10 cellular contexts compared by ENCODE assay signal in the genomic region with DNA sequence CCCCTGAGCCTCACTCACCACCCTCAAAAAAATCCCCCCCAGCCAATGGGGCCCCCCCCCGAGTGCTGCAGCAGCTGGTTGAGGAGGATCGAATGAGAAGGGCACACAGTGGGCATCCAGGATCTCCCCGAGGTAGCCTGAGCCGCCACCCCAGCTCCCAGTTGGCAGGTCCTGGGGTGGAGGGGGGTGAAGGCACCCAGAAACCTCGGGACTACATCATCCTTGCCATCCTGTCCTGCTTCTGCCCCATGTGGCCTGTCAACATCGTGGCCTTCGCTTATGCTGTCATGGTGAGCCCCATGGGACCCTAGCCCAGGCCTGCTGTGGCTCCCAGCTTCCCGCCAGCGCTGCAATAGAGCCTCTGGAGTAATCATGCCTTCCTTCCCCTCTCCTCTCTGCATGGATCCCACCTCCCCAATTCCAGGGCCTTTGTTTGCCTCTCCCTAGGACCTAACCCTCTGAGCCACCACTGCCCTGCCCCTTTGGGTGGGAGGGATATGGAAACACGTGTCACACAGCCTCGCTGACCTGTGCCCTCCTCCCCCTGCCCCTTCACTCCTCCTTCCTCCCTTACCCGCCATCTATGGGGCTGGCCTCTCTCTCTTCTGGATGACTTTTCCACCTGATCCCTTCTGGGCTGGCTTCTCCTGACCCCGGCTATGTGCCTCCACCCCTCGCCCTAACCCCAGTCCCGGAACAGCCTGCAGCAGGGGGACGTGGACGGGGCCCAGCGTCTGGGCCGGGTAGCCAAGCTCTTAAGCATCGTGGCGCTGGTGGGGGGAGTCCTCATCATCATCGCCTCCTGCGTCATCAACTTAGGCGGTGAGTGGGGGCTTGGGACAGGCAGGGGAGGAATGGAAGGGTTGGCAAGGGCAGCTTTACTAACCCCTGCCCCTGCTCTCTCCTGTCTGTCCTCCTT. TPM values are rescaled to one million over a fixed set of nuclear protein-coding genes. Genes with fewer than 3 reads are reported as not detected.
DNase-seq lines count a peak whose midpoint lies in the region; ATAC-seq and TF ChIP-seq lines count a peak whose summit lies in the region.
"Had no signal": no experiment of that assay in that cellular context is flagged by ENCODE, and none has a peak within 500 bp of the region (broad histone marks: within the 10 kb centered on the region; RNA-seq: fewer than 3 reads in every experiment).

No MANE protein-coding gene starts in this region.

- H3K36me3 Mint-ChIP-seq in H9 (ENCODE audit: insufficient read depth in 1 of 3, low read depth in 3 of 3) (peaks cover 16 to 30% (median 19%) of the 10 kb centered on the region in 3 experiments), natural killer cell (peaks cover 5% of the 10 kb centered on the region)

- POLR2A ChIA-PET in AG04450 (lab: Yijun Ruan, JAX) = interaction anchor here (1.9 kb wide), 1 partner anchor 12 kb away, joined by 4 read pairs; no protein-coding TSS in a partner anchor

- ATAC-seq in natural killer cell (no peak), HG02973 (IDR thresholded peaks at IDR 0.05; ENCODE audit: unreplicated experiment) (no peak)

- H3K27me3 ChIP-seq in AG04450 (ENCODE audit: control insufficient read depth, insufficient read depth, low read length) = no peaks in the 10 kb centered on the region
- no peaks in the 10 kb centered on the region for H3K27me3 ChIP-seq in H9 (ENCODE audit: insufficient read depth, low read length)
- H3K27me3 ChIP-seq in suprapubic skin = no peaks in the 10 kb centered on the region

- no peak for TF ChIP-seq POLR2A in suprapubic skin (IDR thresholded peaks at IDR 0.05)

- H3K4me3 ChIP-seq in AG04450 (ENCODE audit: low read depth, low read length) (0 out of 2 replicates have a peak overlapping the region, but pooled peaks have one; percentile 20), suprapubic skin (no peak overlapping the region)

- intact Hi-C loops in natural killer cell (cut with micrococcal nuclease) = no loop called here

- H2AK5ac ChIP-seq in H9 (ENCODE audit: insufficient read length, low read length) = no peak overlapping the region

- TF ChIP-seq CTCF in AG04450 (IDR thresholded peaks at IDR 0.05; ENCODE audit: low read depth, low read length) (no peak), H9 (conservative IDR thresholded peaks at IDR 0.05) (no peak), natural killer cell (IDR thresholded peaks at IDR 0.05) (no peak), suprapubic skin (IDR thresholded peaks at IDR 0.05) (no peak)

- peak overlapping the region; percentile 26 for H3K9ac ChIP-seq in H9 (ENCODE audit: extremely low read depth, insufficient read length, low read length)

- no CpG with 5 or more reads among the region's 24 CpGs for WGBS in H9 (ENCODE audit: extremely low coverage, insufficient read length, low lambda C conversion rate)
- 86% methylated on average over 19 of the region's 24 CpGs for WGBS in suprapubic skin

- H3K4me1 ChIP-seq in H9 (ENCODE audit: insufficient read depth, low read length) (peaks cover 6% of the 10 kb centered on the region; the same call in 1 of the 2 replicates), suprapubic skin (peaks cover 81% of the 10 kb centered on the region)

- peak overlapping the region; percentile 59 for H3K4me2 ChIP-seq in H9 (ENCODE audit: insufficient read depth, insufficient read length, low read length)

- no peak overlapping the region for H2BK120ac ChIP-seq in H9 (ENCODE audit: low read depth, low read length, poor library complexity, severe bottlenecking)

- no peak overlapping the region for H3K18ac ChIP-seq in H9 (ENCODE audit: insufficient read length, low read depth, low read length)

- H3K27ac ChIP-seq in AG04450 (ENCODE audit: low read depth, low read length) = peak overlapping the region; percentile 11
- H3K27ac ChIP-seq in H9 (ENCODE audit: insufficient read length, low read depth, low read length) = no peak overlapping the region
- H3K27ac ChIP-seq in cingulate gyrus (ENCODE audit: low read depth, low read length) = peak overlapping the region; percentile 69
- H3K27ac ChIP-seq in suprapubic skin = no peak overlapping the region

- H3K27ac Mint-ChIP-seq in H9 = peak overlapping the region in 2 of 3 experiments; percentile 59 to 72; a peak in 4 of 7 replicates
- H3K27ac Mint-ChIP-seq in natural killer cell = no peak overlapping the region

- H3K4me1 Mint-ChIP-seq in H9 (peaks cover 51 to 68% of the 10 kb centered on the region in 2 experiments), natural killer cell (peaks cover 50 to 72% of the 10 kb centered on the region in 2 donors)

- H3K36me3 ChIP-seq in suprapubic skin = peaks cover 16% of the 10 kb centered on the region

- no peak overlapping the region for H2BK5ac ChIP-seq in H9 (ENCODE audit: insufficient read length, low read length)

- CTCF ChIA-PET in AG04450 (lab: Charles Lee) = no interaction called here

- H3K79me2 ChIP-seq in H9 (ENCODE audit: insufficient read depth, low read length) = no peaks in the 10 kb centered on the region; the same call in 1 of the 2 replicates

- H2BK12ac ChIP-seq in H9 (ENCODE audit: insufficient read length, low read depth, low read length) = no peak overlapping the region

- peaks cover 35% of the 10 kb centered on the region for H3K23me2 ChIP-seq in H9 (ENCODE audit: insufficient read length, low read depth, low read length, poor library complexity, severe bottlenecking)

- H3K56ac ChIP-seq in H9 (ENCODE audit: insufficient read length, low read depth, low read length) = no peak overlapping the region

- H4K5ac ChIP-seq in H9 (ENCODE audit: insufficient read length, low read depth, low read length) = no peak overlapping the region

- H3K14ac ChIP-seq in H9 (ENCODE audit: insufficient read depth, low read length) = no peak overlapping the region; the same call in 1 of the 2 replicates

- no peak overlapping the region for H3K4ac ChIP-seq in H9 (ENCODE audit: low read depth, low read length)

- DNase-seq in AG04450 (ENCODE audit: low read depth, low spot score) = no peak
- no peak for DNase-seq in H9
- no peak for DNase-seq in natural killer cell
- no peak for DNase-seq in suprapubic skin (ENCODE audit: low spot score in 2 of 2)
- DNase-seq in occipital lobe (lab: John Stamatoyannopoulos, UW) = no peak
- no peak for DNase-seq in OCI-M2 (lab: John Stamatoyannopoulos, UW; ENCODE audit: unreplicated experiment)
- DNase-seq: NCI-H1417 treated with DMSO at 0.1 percent for 48 hours had no signal

- H4K20me1 ChIP-seq in H9 (ENCODE audit: control insufficient read depth, insufficient read depth, insufficient read length) = no peaks in the 10 kb centered on the region

- H2AFZ ChIP-seq in H9 (ENCODE audit: low read length) = no peak overlapping the region

- TF ChIP-seq EP300 in suprapubic skin (IDR thresholded peaks at IDR 0.05) = no peak

- no peak overlapping the region for H3K23ac ChIP-seq in H9 (ENCODE audit: insufficient read length, low read depth, low read length)

- H3K9me3 ChIP-seq in AG04450 (ENCODE audit: control insufficient read depth, insufficient read depth, low read length) (no peaks in the 10 kb centered on the region; the same call in 1 of the 2 replicates), H9 (ENCODE audit: control insufficient read depth, low read depth, low read length) (no peaks in the 10 kb centered on the region), suprapubic skin (no peaks in the 10 kb centered on the region)
- H3K9me3 ChIP-seq: prostate gland had no signal

- H3T11ph ChIP-seq in H9 (ENCODE audit: low read length) = no peak overlapping the region

- H4K91ac ChIP-seq in H9 (ENCODE audit: insufficient read length, low read depth, low read length) = no peak overlapping the region

- H2BK15ac ChIP-seq in H9 (ENCODE audit: low read depth, low read length) = no peak overlapping the region

- no peaks in the 10 kb centered on the region; the same call in none of the 2 replicates for H3K27me3 Mint-ChIP-seq in H9 (ENCODE audit: low read depth)
- H3K27me3 Mint-ChIP-seq in natural killer cell (ENCODE audit: low read depth in 2 of 2) = peaks cover 0 to 2% of the 10 kb centered on the region in 2 donors

- H2BK20ac ChIP-seq in H9 (ENCODE audit: low read depth, low read length, poor library complexity, severe bottlenecking) = no peak overlapping the region

- H4K8ac ChIP-seq in H9 (replicated peaks; ENCODE audit: insufficient read length, low read depth, low read length) = no peak overlapping the region

- H3K79me1 ChIP-seq in H9 (ENCODE audit: insufficient read depth, low read depth, low read length, poor library complexity, severe bottlenecking) = no peaks in the 10 kb centered on the region

- H3K9me3 Mint-ChIP-seq in H9 (no peaks in the 10 kb centered on the region; a peak in 1 of 5 replicates), natural killer cell (no peaks in the 10 kb centered on the region)

- peak overlapping the region; percentile 93 to 96 for H3K4me3 Mint-ChIP-seq in H9
- H3K4me3 Mint-ChIP-seq in natural killer cell = peak overlapping the region; percentile 31

RNA-seq across cellular contexts. Expression of a gene that starts 1.9 kb away (rescaled TPM):
- 5.7 and 6.1 TPM in 2 replicates for polyA plus RNA-seq in AG04450 (2011; rRNA removed)
- polyA minus RNA-seq in AG04450 (2011; rRNA and poly(A)+ RNA removed) = 3.6 and 3.7 TPM in 2 replicates
- total RNA-seq in H9 (2021) = 10.7 and 14.6 TPM in 2 replicates
- total RNA-seq in natural killer cell = 1 to 10 TPM in 1 of 3 donors, under 1 TPM in 2; 0.70 to 1.4 (median 0.91) TPM
- total RNA-seq in suprapubic skin = 1 to 10 TPM in 3 of 4 donors, not detected in 1; 1.1 to 6.8 (median 3.7) TPM
- total RNA-seq in occipital lobe = 20.6 TPM

RNA-seq across cellular contexts. Expression of a gene that starts 2.0 kb away (rescaled TPM):
- 14.3 and 14.5 TPM in 2 replicates for polyA plus RNA-seq in AG04450 (2011; rRNA removed)
- polyA minus RNA-seq in AG04450 (2011; rRNA and poly(A)+ RNA removed) = 2.7 and 4.9 TPM in 2 replicates
- total RNA-seq in H9 (2021) (65.3 and 67.8 TPM in 2 replicates), natural killer cell (10 to 100 TPM in 2 of 3 donors, 1 to 10 TPM in 1; 8.9 to 16.2 (median 13.4) TPM), suprapubic skin (10 to 100 TPM; 23.3 to 35.2 (median 23.8) TPM), occipital lobe (10.8 TPM)

RNA-seq across cellular contexts. Expression of a gene that starts 6.4 kb away (rescaled TPM):
- 251 and 321 TPM in 2 replicates for polyA plus RNA-seq in AG04450 (2011; rRNA removed)
- 629 and 988 TPM in 2 replicates for polyA minus RNA-seq in AG04450 (2011; rRNA and poly(A)+ RNA removed)
- total RNA-seq in H9 (2021) = 2.5 and 3.1 TPM in 2 replicates
- total RNA-seq in natural killer cell = 100 to 1,000 TPM; 154 to 168 (median 163) TPM
- total RNA-seq in suprapubic skin = 100 to 1,000 TPM in 1 of 4 donors, 10 to 100 TPM in 3; 54.9 to 104 (median 68.1) TPM
- total RNA-seq in occipital lobe = 6.1 TPM

RNA-seq across cellular contexts. Expression of a gene that starts 7.6 kb away (rescaled TPM):
- polyA plus RNA-seq in AG04450 (2011; rRNA removed) = 58.4 and 79.6 TPM in 2 replicates
- polyA minus RNA-seq in AG04450 (2011; rRNA and poly(A)+ RNA removed) = 141 and 195 TPM in 2 replicates
- total RNA-seq in H9 (2021) = 412 and 414 TPM in 2 replicates
- 100 to 1,000 TPM; 234 to 265 (median 252) TPM for total RNA-seq in natural killer cell
- 100 to 1,000 TPM in 3 of 4 donors, 10 to 100 TPM in 1; 98.4 to 180 (median 125) TPM for total RNA-seq in suprapubic skin
- 271 TPM for total RNA-seq in occipital lobe

RNA-seq across cellular contexts. Expression of a gene that starts 23.4 kb away (rescaled TPM):
- 14.1 and 19.9 TPM in 2 replicates for polyA plus RNA-seq in AG04450 (2011; rRNA removed)
- polyA minus RNA-seq in AG04450 (2011; rRNA and poly(A)+ RNA removed) = 32.2 and 33.5 TPM in 2 replicates
- total RNA-seq in H9 (2021) (148 and 151 TPM in 2 replicates), natural killer cell (10 to 100 TPM; 73.4 to 96.0 (median 86.5) TPM), suprapubic skin (10 to 100 TPM; 42.8 to 65.7 (median 55.1) TPM), occipital lobe (35.7 TPM)

Comparison
In these comparisons a context has a peak if more than half of its experiments do, and no peak if none do; other contexts are left out.
1. H3K27ac ChIP-seq: peak in AG04450 (single experiment) and cingulate gyrus (single experiment); none in H9 (single experiment) and suprapubic skin (single experiment).
2. H3K27ac Mint-ChIP-seq: peak in H9 (2 of 3); none in natural killer cell (0 of 2).